In genomic region chr21:46633561-46633960, GRCh38 we compare ENCODE assay signal across 18 cellular contexts. TPM values are rescaled to one million over a fixed set of nuclear protein-coding genes. Genes with fewer than 3 reads are reported as not detected.
DNase-seq lines count a peak whose midpoint lies in the region; ATAC-seq and TF ChIP-seq lines count a peak whose summit lies in the region.
"Had no signal": no experiment of that assay in that cellular context is flagged by ENCODE, and none has a peak within 500 bp of the region (broad histone marks: within the 10 kb centered on the region; RNA-seq: fewer than 3 reads in every experiment).

No MANE protein-coding gene starts in this region.

- no peaks in the 10 kb centered on the region for H3K9me3 ChIP-seq in CD4-positive, alpha-beta memory T cell (ENCODE audit: control insufficient read depth in 1 of 2, low read length in 2 of 2)
- H3K9me3 ChIP-seq: body of pancreas, psoas muscle had no signal

- peak overlapping the region; percentile 54 to 98 (median 93) for H3K4me3 Mint-ChIP-seq in CD4-positive, alpha-beta memory T cell
- peak overlapping the region; percentile 16; the same call in 1 of the 3 replicates for H3K4me3 Mint-ChIP-seq in GM23338
- H3K4me3 Mint-ChIP-seq in activated naive CD8-positive, alpha-beta T cell treated with anti-CD3 and anti-CD28 coated beads for 36 hours = peak overlapping the region; percentile 46
- H3K4me3 Mint-ChIP-seq in natural killer cell treated with Interleukin-12 subunit alpha and Interleukin-12 subunit beta and Interleukin-15 and Interleukin-18, amount 100 ng/mL, for 72 hours = peak overlapping the region; percentile 98

- POLR2A ChIA-PET in CD4-positive, alpha-beta memory T cell (lab: Charles Lee; ENCODE audit: partially characterized antibody) = interaction anchor here (0.9 to 6.1 kb wide), 8 partner anchors 12 to 175 kb away, joined by 3 to 108 read pairs (median 50); partner anchors contain the start of genes DIP2A and S100B

- H3F3A ChIP-seq in GM23338 (replicated peaks; ENCODE audit: low read depth) = no peaks in the 10 kb centered on the region

- H3K36me3 ChIP-seq in CD4-positive, alpha-beta memory T cell (ENCODE audit: insufficient read depth, low read length) = peaks cover 5% of the 10 kb centered on the region
- H3K36me3 ChIP-seq in GM23338 (ENCODE audit: insufficient read depth) = no peaks in the 10 kb centered on the region

- peaks cover 4 to 17% of the 10 kb centered on the region in 2 donors for H3K36me3 Mint-ChIP-seq in CD4-positive, alpha-beta memory T cell
- peaks cover 4% of the 10 kb centered on the region; the same call in 1 of the 3 replicates for H3K36me3 Mint-ChIP-seq in GM23338 (ENCODE audit: low read depth)
- H3K36me3 Mint-ChIP-seq in activated naive CD8-positive, alpha-beta T cell treated with anti-CD3 and anti-CD28 coated beads for 36 hours = peaks cover 3% of the 10 kb centered on the region
- H3K36me3 Mint-ChIP-seq in natural killer cell treated with Interleukin-12 subunit alpha and Interleukin-12 subunit beta and Interleukin-15 and Interleukin-18, amount 100 ng/mL, for 72 hours = peaks cover 4% of the 10 kb centered on the region

- peak overlapping the region; percentile 92 for H2AFZ ChIP-seq in GM23338

- ATAC-seq in GM23338 (no peak), HG02885 (IDR thresholded peaks at IDR 0.05; ENCODE audit: poor library complexity, unreplicated experiment) (no peak)
- no peak for ATAC-seq in natural killer cell treated with Interleukin-12 subunit alpha and Interleukin-12 subunit beta and Interleukin-15 and Interleukin-18, amount 100 ng/mL, for 72 hours
- ATAC-seq: body of pancreas, HCT116, psoas muscle had no signal

- H3K79me2 ChIP-seq in GM23338 (replicated peaks; ENCODE audit: insufficient read depth) = peaks cover 24% of the 10 kb centered on the region

- H3K4me1 ChIP-seq in CD4-positive, alpha-beta memory T cell (ENCODE audit: insufficient read depth, low read length) = peaks cover 53% of the 10 kb centered on the region
- H3K4me1 ChIP-seq in GM23338 (ENCODE audit: insufficient read depth) = peaks cover 27% of the 10 kb centered on the region

- H3K4me3 ChIP-seq in CD4-positive, alpha-beta memory T cell (ENCODE audit: low read length in 2 of 2) = no peak overlapping the region
- H3K4me3 ChIP-seq in GM23338 = no peak overlapping the region
- H3K4me3 ChIP-seq: body of pancreas, psoas muscle had no signal

- H4K20me1 ChIP-seq in GM23338 (replicated peaks; ENCODE audit: insufficient read depth) = peaks cover 6% of the 10 kb centered on the region

- DNase-seq in CD4-positive, alpha-beta memory T cell = peak in 4 of 5 donors; percentile 49 to 73 (median 62)
- no peak for DNase-seq in GM23338 (ENCODE audit: low spot score)
- peak; percentile 34 for DNase-seq in activated naive CD8-positive, alpha-beta T cell treated with anti-CD3 and anti-CD28 coated beads for 36 hours
- no peak for DNase-seq in natural killer cell treated with Interleukin-12 subunit alpha and Interleukin-12 subunit beta and Interleukin-15 and Interleukin-18, amount 100 ng/mL, for 72 hours (ENCODE audit: low spot score)
- DNase-seq in epidermal melanocyte (ENCODE audit: insufficient read length, low spot score) = no peak
- DNase-seq in SIG-M5 treated with dmso at 0.1 percent for 504 hours (lab: John Stamatoyannopoulos, UW; ENCODE audit: unreplicated experiment) = no peak
- DNase-seq in NCI-H82 treated with DMSO at 0.1 percent for 48 hours (lab: John Stamatoyannopoulos, UW; ENCODE audit: unreplicated experiment) = no peak
- DNase-seq: body of pancreas; C1 segment of cervical spinal cord; hippocampal formation; KG1; NCI-H1417; NCI-H2227 treated with DMSO at 0.1 percent for 48 hours; psoas muscle; stimulated activated CD4-positive, alpha-beta T cell treated with anti-CD3 and anti-CD28 coated beads, Interleukin-12 subunit alpha, Interleukin-12 subunit beta, amount 100 ng/mL, for 4 hours had no signal

- peak overlapping the region; percentile 17 for H3K27ac ChIP-seq in CD4-positive, alpha-beta memory T cell (ENCODE audit: low read depth, low read length)
- peak overlapping the region; percentile 96 for H3K27ac ChIP-seq in GM23338 (ENCODE audit: low read depth)
- H3K27ac ChIP-seq: body of pancreas, psoas muscle had no signal

- H3K9me3 Mint-ChIP-seq in CD4-positive, alpha-beta memory T cell = no peaks in the 10 kb centered on the region
- H3K9me3 Mint-ChIP-seq in GM23338 = no peaks in the 10 kb centered on the region
- peaks cover 6% of the 10 kb centered on the region for H3K9me3 Mint-ChIP-seq in activated naive CD8-positive, alpha-beta T cell treated with anti-CD3 and anti-CD28 coated beads for 36 hours
- H3K9me3 Mint-ChIP-seq in natural killer cell treated with Interleukin-12 subunit alpha and Interleukin-12 subunit beta and Interleukin-15 and Interleukin-18, amount 100 ng/mL, for 72 hours = no peaks in the 10 kb centered on the region

- H3K4me1 Mint-ChIP-seq in CD4-positive, alpha-beta memory T cell = peaks cover 32 to 71% (median 50%) of the 10 kb centered on the region in 4 donors
- H3K4me1 Mint-ChIP-seq in GM23338 = peaks cover 25% of the 10 kb centered on the region
- H3K4me1 Mint-ChIP-seq in activated naive CD8-positive, alpha-beta T cell treated with anti-CD3 and anti-CD28 coated beads for 36 hours = peaks cover 52% of the 10 kb centered on the region
- peaks cover 25 to 35% of the 10 kb centered on the region in 2 donors for H3K4me1 Mint-ChIP-seq in natural killer cell treated with Interleukin-12 subunit alpha and Interleukin-12 subunit beta and Interleukin-15 and Interleukin-18, amount 100 ng/mL, for 72 hours (ENCODE audit: low read depth in 2 of 2)

- no peaks in the 10 kb centered on the region for H3K9me2 ChIP-seq in GM23338 (ENCODE audit: insufficient read depth)

- CTCF ChIA-PET in CD4-positive, alpha-beta memory T cell (lab: Charles Lee; ENCODE audit: partially characterized antibody) = interaction anchor here (0.8 to 2.8 kb wide), 2 partner anchors 12 to 82 kb away, joined by 3 to 13 read pairs; no protein-coding TSS in a partner anchor

- intact Hi-C loops in CD4-positive, alpha-beta memory T cell (cut with micrococcal nuclease) = no loop called here

- TF ChIP-seq CTCF in GM23338 (conservative IDR thresholded peaks at IDR 0.05; ENCODE audit: low read depth in 2 of 2) = no peak

- H3K27me3 ChIP-seq in CD4-positive, alpha-beta memory T cell (ENCODE audit: insufficient read depth, low read length) = no peaks in the 10 kb centered on the region
- H3K27me3 ChIP-seq in GM23338 (ENCODE audit: insufficient read depth) = no peaks in the 10 kb centered on the region
- H3K27me3 ChIP-seq: body of pancreas had no signal

- no peaks in the 10 kb centered on the region for H3K27me3 Mint-ChIP-seq in CD4-positive, alpha-beta memory T cell
- peaks cover 10% of the 10 kb centered on the region for H3K27me3 Mint-ChIP-seq in GM23338 (ENCODE audit: insufficient read depth, low read depth, poor library complexity)
- H3K27me3 Mint-ChIP-seq in activated naive CD8-positive, alpha-beta T cell treated with anti-CD3 and anti-CD28 coated beads for 36 hours = no peaks in the 10 kb centered on the region
- H3K27me3 Mint-ChIP-seq in natural killer cell treated with Interleukin-12 subunit alpha and Interleukin-12 subunit beta and Interleukin-15 and Interleukin-18, amount 100 ng/mL, for 72 hours = no peaks in the 10 kb centered on the region

- peak overlapping the region; percentile 79; the same call in 1 of the 2 replicates for H3K4me2 ChIP-seq in GM23338

- peak overlapping the region; percentile 89 to 99 (median 96) for H3K27ac Mint-ChIP-seq in CD4-positive, alpha-beta memory T cell
- H3K27ac Mint-ChIP-seq in GM23338 = peak overlapping the region; percentile 41
- H3K27ac Mint-ChIP-seq in activated naive CD8-positive, alpha-beta T cell treated with anti-CD3 and anti-CD28 coated beads for 36 hours = peak overlapping the region; percentile 94
- H3K27ac Mint-ChIP-seq in natural killer cell treated with Interleukin-12 subunit alpha and Interleukin-12 subunit beta and Interleukin-15 and Interleukin-18, amount 100 ng/mL, for 72 hours = peak overlapping the region; percentile 20 to 91

TF ChIP-seq in GM23338, 12 proteins besides CTCF, POLR2A, EP300 and RAD21 (continues in another document):
- TF ChIP-seq NANOG (IDR thresholded peaks at IDR 0.05; ENCODE audit: borderline replicate concordance) (no peak), ZNF114 (CRISPR knock-in tag; IDR thresholded peaks at IDR 0.05) (no peak), ETS1 (IDR thresholded peaks at IDR 0.05) (no peak), JUNB (IDR thresholded peaks at IDR 0.05; ENCODE audit: unreplicated experiment) (no peak), STAT1 (IDR thresholded peaks at IDR 0.05; ENCODE audit: unreplicated experiment) (no peak)

RNA-seq across cellular contexts. Expression of gene PRMT2, which starts 1.9 kb away (rescaled TPM):
- 100 to 1,000 TPM; 175 to 177 TPM for total RNA-seq in CD4-positive, alpha-beta memory T cell
- 100 to 1,000 TPM; 218 to 348 TPM for polyA plus RNA-seq in CD4-positive, alpha-beta memory T cell
- total RNA-seq in GM23338 (2014; rRNA removed; shearing (Covaris generic)) = 56.9 and 65.1 TPM in 2 replicates
- polyA plus RNA-seq in GM23338 (2016; fragmentation: Nextera tagmentation; extraction: Ambion mirVana) = 43.2 and 51.9 TPM in 2 replicates
- 10 to 100 TPM; 56.8 to 59.9 TPM for total RNA-seq in activated naive CD8-positive, alpha-beta T cell treated with anti-CD3 and anti-CD28 coated beads for 36 hours
- total RNA-seq in natural killer cell treated with Interleukin-12 subunit alpha and Interleukin-12 subunit beta and Interleukin-15 and Interleukin-18, amount 100 ng/mL, for 72 hours = 10 to 100 TPM; 64.7 to 92.4 TPM

RNA-seq across cellular contexts. Expression of gene S100B, which starts 28.7 kb away (rescaled TPM):
- total RNA-seq in CD4-positive, alpha-beta memory T cell = not detected
- polyA plus RNA-seq in CD4-positive, alpha-beta memory T cell = under 1 TPM; 0.54 to 0.73 TPM
- 0.23 and 1.5 TPM in 2 replicates for total RNA-seq in GM23338 (2014; rRNA removed; shearing (Covaris generic))
- polyA plus RNA-seq in GM23338 (2016; fragmentation: Nextera tagmentation; extraction: Ambion mirVana) = 0.96 and 0.97 TPM in 2 replicates
- 10 to 100 TPM in 1 of 2 experiments, 1 to 10 TPM in 1; 8.7 to 10.5 TPM for total RNA-seq in activated naive CD8-positive, alpha-beta T cell treated with anti-CD3 and anti-CD28 coated beads for 36 hours
- not detected for total RNA-seq in natural killer cell treated with Interleukin-12 subunit alpha and Interleukin-12 subunit beta and Interleukin-15 and Interleukin-18, amount 100 ng/mL, for 72 hours
- total RNA-seq: dermis microvascular lymphatic vessel endothelial cell had no signal

Comparison
In these comparisons a context has a peak if more than half of its experiments do, and no peak if none do; other contexts are left out.
1. DNase-seq: peak in CD4-positive, alpha-beta memory T cell (4 of 5) and activated naive CD8-positive, alpha-beta T cell treated with anti-CD3 and anti-CD28 coated beads for 36 hours (single experiment); none in GM23338 (single experiment), natural killer cell treated with Interleukin-12 subunit alpha and Interleukin-12 subunit beta and Interleukin-15 and Interleukin-18, amount 100 ng/mL, for 72 hours (single experiment), epidermal melanocyte (single experiment), SIG-M5 treated with dmso at 0.1 percent for 504 hours (single experiment) and NCI-H82 treated with DMSO at 0.1 percent for 48 hours (single experiment).
2. H3K27ac Mint-ChIP-seq: peak in every context shown above with its lines; median percentile 96 in CD4-positive, alpha-beta memory T cell; 94 in activated naive CD8-positive, alpha-beta T cell treated with anti-CD3 and anti-CD28 coated beads for 36 hours; 56 in natural killer cell treated with Interleukin-12 subunit alpha and Interleukin-12 subunit beta and Interleukin-15 and Interleukin-18, amount 100 ng/mL, for 72 hours; 41 in GM23338.
3. H3K4me3 Mint-ChIP-seq: peak in every context shown above with its lines; median percentile 98 in natural killer cell treated with Interleukin-12 subunit alpha and Interleukin-12 subunit beta and Interleukin-15 and Interleukin-18, amount 100 ng/mL, for 72 hours; 93 in CD4-positive, alpha-beta memory T cell; 46 in activated naive CD8-positive, alpha-beta T cell treated with anti-CD3 and anti-CD28 coated beads for 36 hours; 16 in GM23338.